21 cellular contexts compared by ENCODE assay signal in the genomic region with DNA sequence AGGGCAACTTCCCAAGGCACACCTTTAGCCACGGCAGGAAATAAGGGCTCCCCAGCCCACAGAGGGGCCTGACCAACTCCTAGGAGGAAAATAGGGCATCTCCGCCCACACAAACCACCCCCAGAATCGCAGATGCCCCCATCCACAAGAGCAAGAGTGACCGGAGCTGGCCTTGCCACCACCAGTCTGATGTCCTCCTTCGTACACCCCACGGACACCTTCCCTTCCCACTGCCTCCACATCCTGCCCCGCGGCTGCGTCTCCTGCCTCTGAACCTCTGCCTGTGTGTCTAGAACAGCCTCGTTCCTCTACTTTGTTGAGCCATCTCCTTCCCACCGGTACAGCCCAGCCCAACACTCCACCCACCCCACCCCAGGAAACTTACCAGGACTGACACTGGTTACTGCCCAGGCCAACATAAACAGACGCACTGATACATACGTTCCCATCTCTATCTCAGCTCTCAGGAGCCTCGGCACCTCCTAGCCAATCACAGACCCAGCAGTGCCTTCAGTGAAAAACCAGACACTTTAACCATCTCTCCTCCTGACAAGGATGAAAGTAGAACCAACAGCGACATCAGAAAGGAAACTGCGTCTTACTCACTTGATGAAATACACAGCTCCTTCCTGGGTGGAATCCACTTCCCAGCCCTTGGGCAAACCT. TPM values are rescaled to one million over a fixed set of nuclear protein-coding genes. Genes with fewer than 3 reads are reported as not detected.
"Had no signal": no experiment of that assay in that cellular context is flagged by ENCODE, and none has a peak within 500 bp of the region (broad histone marks: within the 10 kb centered on the region; RNA-seq: fewer than 3 reads in every experiment).

No MANE protein-coding gene starts in this region.

- H3K4me3 Mint-ChIP-seq: activated CD8-positive, alpha-beta memory T cell treated with anti-CD3 and anti-CD28 coated beads, Interleukin-2, amount 10 ng/mL, durations not matched to agents 7 days and 5 days; activated naive CD4-positive, alpha-beta T cell treated with anti-CD3 and anti-CD28 coated beads for 36 hours; activated naive CD8-positive, alpha-beta T cell; activated T-cell treated with anti-CD3 and anti-CD28 coated beads, Interleukin-2, amount 50 U/mL, for 24 hours; T-helper 1 cell treated with Interleukin-12 subunit alpha and Interleukin-12 subunit beta and Interleukin-4 antibody, amounts not matched to agents 30 μg/mL and 1 μg/mL, for 36 hours; WTC11 had no signal

- H3K36me3 Mint-ChIP-seq: activated CD8-positive, alpha-beta memory T cell treated with anti-CD3 and anti-CD28 coated beads, Interleukin-2, amount 10 ng/mL, durations not matched to agents 7 days and 5 days; activated naive CD8-positive, alpha-beta T cell; WTC11 had no signal

- H3K4me3 ChIP-seq: cardiac muscle cell, MG63 had no signal

- ATAC-seq: activated CD8-positive, alpha-beta memory T cell treated with anti-CD3 and anti-CD28 coated beads, Interleukin-2, amount 10 ng/mL, durations not matched to agents 7 days and 5 days had no signal

- H3K27ac Mint-ChIP-seq: activated CD8-positive, alpha-beta memory T cell treated with anti-CD3 and anti-CD28 coated beads, Interleukin-2, amount 10 ng/mL, durations not matched to agents 7 days and 5 days; activated naive CD4-positive, alpha-beta T cell treated with anti-CD3 and anti-CD28 coated beads for 36 hours; activated naive CD8-positive, alpha-beta T cell; activated T-cell treated with anti-CD3 and anti-CD28 coated beads, Interleukin-2, amount 50 U/mL, for 24 hours; T-helper 1 cell treated with Interleukin-12 subunit alpha and Interleukin-12 subunit beta and Interleukin-4 antibody, amounts not matched to agents 30 μg/mL and 1 μg/mL, for 36 hours; WTC11 had no signal

- DNase-seq: activated CD4-positive, CD25-positive, alpha-beta regulatory T cell treated with anti-CD3 and anti-CD28 coated beads, Interleukin-2, amount 50 U/mL, for 72 hours; activated CD8-positive, alpha-beta memory T cell treated with anti-CD3 and anti-CD28 coated beads, Interleukin-2, amount 10 ng/mL, durations not matched to agents 7 days and 5 days; activated gamma-delta T cell; brain microvascular endothelial cell; MG63; MV-4-11; NCI-H1092 treated with DMSO at 0.1 percent for 48 hours; NCI-H1417 treated with DMSO at 0.1 percent for 48 hours; NCI-H2029; NCI-H2107; NCI-H345; NCI-H510A; NCI-H526 treated with DMSO at 0.1 percent for 48 hours; SHP77 treated with DMSO at 0.1 percent for 48 hours had no signal

- H3K27ac ChIP-seq: brain microvascular endothelial cell, cardiac muscle cell had no signal

- H3K9me3 Mint-ChIP-seq: activated naive CD4-positive, alpha-beta T cell treated with anti-CD3 and anti-CD28 coated beads for 36 hours; activated T-cell treated with anti-CD3 and anti-CD28 coated beads, Interleukin-2, amount 50 U/mL, for 24 hours; T-helper 1 cell treated with Interleukin-12 subunit alpha and Interleukin-12 subunit beta and Interleukin-4 antibody, amounts not matched to agents 30 μg/mL and 1 μg/mL, for 36 hours; WTC11 had no signal

- H3K27me3 Mint-ChIP-seq: activated naive CD8-positive, alpha-beta T cell; activated T-cell treated with anti-CD3 and anti-CD28 coated beads, Interleukin-2, amount 50 U/mL, for 24 hours had no signal

- H3K36me3 ChIP-seq: brain microvascular endothelial cell, cardiac muscle cell, MG63 had no signal

- H3K9me3 ChIP-seq: MG63 had no signal

RNA-seq across cellular contexts. Expression of gene PLEKHA6, which starts 7.6 kb away (rescaled TPM):
- total RNA-seq: SK-MEL-5 had no signal
